Comparison of ENCODE assay signal across 21 cellular contexts in genomic region chr3:33826688-33827087, GRCh38. TPM values are rescaled to one million over a fixed set of nuclear protein-coding genes. Genes with fewer than 3 reads are reported as not detected.
DNase-seq lines count a peak whose midpoint lies in the region; ATAC-seq, FAIRE-seq and TF ChIP-seq lines count a peak whose summit lies in the region.
"Had no signal": no experiment of that assay in that cellular context is flagged by ENCODE, and none has a peak within 500 bp of the region (broad histone marks: within the 10 kb centered on the region; RNA-seq: fewer than 3 reads in every experiment).

No MANE protein-coding gene starts in this region.

- H3K27me3 ChIP-seq in BJ (ENCODE audit: control insufficient read depth, insufficient read depth, low read length), result no peaks in the 10 kb centered on the region
- H3K27me3 ChIP-seq: breast epithelium, SJCRH30 had no signal

- CTCF ChIA-PET in BJ (lab: Yijun Ruan, JAX), result no interaction called here

- FAIRE-seq in endometrium (lab: Jason Lieb, UNC), result peak; percentile 46
- FAIRE-seq: HepG2 had no signal

- no peak overlapping the region for H3K4me3 ChIP-seq in BJ (ENCODE audit: low read depth, low read length)
- H3K4me3 ChIP-seq: breast epithelium, left ventricle myocardium inferior, mucosa of descending colon, SJCRH30, thoracic aorta had no signal

- TF ChIP-seq CTCF in BJ (IDR thresholded peaks at IDR 0.05; ENCODE audit: insufficient read depth, low read depth, low read length), result no peak

- no peak for ATAC-seq in Right ventricle myocardium inferior
- ATAC-seq: activated T-cell treated with anti-CD3 and anti-CD28 coated beads, Interleukin-2, amount 50 U/mL, for 72 hours; HepG2; mucosa of descending colon; stimulated activated effector memory CD8-positive, alpha-beta T cell treated with anti-CD3 and anti-CD28 coated beads, Interleukin-12 subunit alpha, Interleukin-12 subunit beta, amount 100 ng/mL, for 72 hours had no signal

- DNase-seq in BJ (ENCODE audit: low read depth), result peak; percentile 25
- DNase-seq in RPMI7951 (ENCODE audit: low read depth), result peak; percentile 31
- DNase-seq in non-pigmented ciliary epithelial cell (ENCODE audit: low read depth), result peak; percentile 26
- no peak for DNase-seq in cerebellar nuclear complex (lab: John Stamatoyannopoulos, UW)
- DNase-seq in HK-2 (ENCODE audit: unreplicated experiment), result no peak
- DNase-seq in Right ventricle myocardium inferior (ENCODE audit: missing footprints), result no peak
- no peak for DNase-seq in NCI-H187 treated with DMSO at 0.1 percent for 48 hours (lab: John Stamatoyannopoulos, UW)
- DNase-seq: activated CD8-positive, alpha-beta memory T cell treated with anti-CD3 and anti-CD28 coated beads for 24 hours; activated T-cell treated with anti-CD3 and anti-CD28 coated beads, Interleukin-2, amount 50 U/mL, for 72 hours; Caco-2; H7; left ventricle myocardium inferior; mucosa of descending colon; NCI-H1417; NCI-H526 treated with DMSO at 0.1 percent for 48 hours; SJCRH30 had no signal

- no peaks in the 10 kb centered on the region for H3K36me3 ChIP-seq in BJ (ENCODE audit: control insufficient read depth, insufficient read depth, low read length)
- H3K36me3 ChIP-seq: breast epithelium had no signal

- POLR2A ChIA-PET in BJ (lab: Charles Lee), result no interaction called here

- intact Hi-C loops in Right ventricle myocardium inferior (cut with DNase I), result no loop called here

RNA-seq across cellular contexts. Expression of gene PDCD6IP, which starts 28.3 kb away (rescaled TPM):
- 136 and 164 TPM in 2 replicates for polyA plus RNA-seq in BJ (2011; rRNA removed)
- 75.7 and 124 TPM in 2 replicates for polyA minus RNA-seq in BJ (2011; rRNA and poly(A)+ RNA removed)
- 107 and 120 TPM in 2 replicates for total RNA-seq in RPMI7951 (2014; rRNA removed; shearing (Covaris generic))
- total RNA-seq in Right ventricle myocardium inferior, result 128 TPM

Comparison
In these comparisons a context has a peak if more than half of its experiments do, and no peak if none do; other contexts are left out.
1. DNase-seq: peak in BJ (single experiment), RPMI7951 (single experiment) and non-pigmented ciliary epithelial cell (single experiment); none in cerebellar nuclear complex (0 of 2), HK-2 (single experiment), Right ventricle myocardium inferior (single experiment) and NCI-H187 treated with DMSO at 0.1 percent for 48 hours (single experiment).